Comparison of ENCODE assay signal across 24 cellular contexts in the genomic region with DNA sequence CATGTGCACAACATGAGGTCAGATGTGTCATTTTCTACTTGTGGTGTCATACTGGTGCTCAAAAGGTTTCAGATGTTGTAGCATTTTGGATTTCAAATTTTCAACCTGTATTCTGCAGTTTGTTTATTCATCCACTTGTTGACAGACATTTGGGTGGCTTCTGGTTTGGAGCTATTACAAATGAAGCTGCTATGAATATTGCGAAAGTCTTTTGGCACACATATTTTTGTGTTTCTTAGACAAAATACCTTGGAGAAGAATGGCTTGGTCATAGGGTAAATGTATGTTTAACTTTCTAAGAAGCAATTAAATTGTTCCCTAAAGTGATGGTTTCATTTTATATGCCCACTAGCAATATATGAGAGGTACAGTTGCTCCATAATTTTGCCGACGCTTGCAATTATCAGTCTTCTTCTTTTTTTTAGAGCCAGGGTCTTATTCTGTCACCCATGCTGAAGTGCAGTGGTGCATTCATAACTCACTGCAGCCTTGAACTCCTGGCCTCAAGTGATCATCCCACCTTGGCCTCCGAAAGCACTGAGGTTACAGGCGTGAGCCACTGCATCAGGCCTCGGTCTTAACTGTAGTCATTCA.
DNase-seq lines count a peak whose midpoint lies in the region; ATAC-seq, FAIRE-seq and TF ChIP-seq lines count a peak whose summit lies in the region.
"Had no signal": no experiment of that assay in that cellular context is flagged by ENCODE, and none has a peak within 500 bp of the region (broad histone marks: within the 10 kb centered on the region; RNA-seq: fewer than 3 reads in every experiment).

No MANE protein-coding gene starts in this region.

- H3K27me3 ChIP-seq in IMR-90 (ENCODE audit: control insufficient read depth, insufficient read depth, low read length), result no peaks in the 10 kb centered on the region
- H3K27me3 ChIP-seq in K562 (ENCODE audit: control insufficient read depth in 2 of 2, insufficient read depth in 2 of 2, low read length in 2 of 2), result no peaks in the 10 kb centered on the region; a peak in 2 of 5 replicates
- H3K27me3 ChIP-seq: SJSA1 had no signal

- H4K5ac ChIP-seq in IMR-90 (ENCODE audit: low read depth, low read length), result no peak overlapping the region

- H3K27ac ChIP-seq in IMR-90 (ENCODE audit: insufficient read depth, low read length), result no peak overlapping the region
- no peak overlapping the region for H3K27ac ChIP-seq in K562 (ENCODE audit: extremely low read depth, low read depth, low read length)
- H3K27ac ChIP-seq: C4-2B, HL-60, SJSA1 had no signal

- ATAC-seq in IMR-90 (ENCODE audit: low read depth) (no peak), K562 (no peak), GM19395 (IDR thresholded peaks at IDR 0.05; ENCODE audit: unreplicated experiment) (no peak)
- ATAC-seq: CD8-positive, alpha-beta T cell had no signal

- H3K36me3 ChIP-seq in IMR-90 (ENCODE audit: control insufficient read depth, insufficient read depth, low read length) (no peaks in the 10 kb centered on the region), K562 (ENCODE audit: control insufficient read depth, insufficient read depth, low read length) (no peaks in the 10 kb centered on the region)
- H3K36me3 ChIP-seq: MG63, SJSA1 had no signal

- no peaks in the 10 kb centered on the region for H3K4me1 Mint-ChIP-seq in activated CD4-positive, alpha-beta T cell treated with anti-CD3 and anti-CD28 coated beads, Interleukin-2, amount 10 ng/mL, durations not matched to agents 7 days and 5 days
- H3K4me1 Mint-ChIP-seq: B cell had no signal

- TF ChIP-seq RAD21 in IMR-90 (IDR thresholded peaks at IDR 0.05; ENCODE audit: low read length), result no peak
- no peak for TF ChIP-seq RAD21 in K562 (CRISPR knock-in tag; conservative IDR thresholded peaks at IDR 0.05 in 1 of 2, IDR thresholded peaks at IDR 0.05 in 1 of 2)

- no peak overlapping the region for H4K8ac ChIP-seq in IMR-90 (ENCODE audit: low read depth in 2 of 2, low read length in 2 of 2)

- H3K4me2 ChIP-seq in IMR-90 (ENCODE audit: low read depth, low read length), result no peak overlapping the region
- no peak overlapping the region for H3K4me2 ChIP-seq in K562 (ENCODE audit: insufficient read depth, low read length)

- no peak overlapping the region for H4K91ac ChIP-seq in IMR-90 (ENCODE audit: insufficient read depth, low read depth, low read length)

- no peak overlapping the region for H3K18ac ChIP-seq in IMR-90 (ENCODE audit: low read depth, low read length)

- no peak overlapping the region for H3K23ac ChIP-seq in IMR-90 (ENCODE audit: low read depth, low read length)

- intact Hi-C loops in IMR-90 (cut with micrococcal nuclease) (no loop called here), K562 (cut with micrococcal nuclease) (no loop called here)

- no peaks in the 10 kb centered on the region for H3K79me2 ChIP-seq in K562 (ENCODE audit: control insufficient read depth, insufficient read depth, low read length)

- H4K20me1 ChIP-seq in IMR-90 (ENCODE audit: insufficient read depth, low read length) (no peaks in the 10 kb centered on the region), K562 (replicated peaks; ENCODE audit: control insufficient read depth, insufficient read depth, low read length) (no peaks in the 10 kb centered on the region)

- peaks cover 2% of the 10 kb centered on the region; the same call in 1 of the 2 replicates for H3K9me3 ChIP-seq in IMR-90 (ENCODE audit: control insufficient read depth, insufficient read depth, low read length)
- H3K9me3 ChIP-seq in K562 (replicated peaks; ENCODE audit: control insufficient read depth, insufficient read depth, low read depth, low read length), result no peaks in the 10 kb centered on the region
- H3K9me3 ChIP-seq: MG63, SJSA1 had no signal

- no peak overlapping the region for H3K56ac ChIP-seq in IMR-90 (ENCODE audit: extremely low read depth, insufficient read depth, low read length)

- TF ChIP-seq CTCF in IMR-90 (conservative IDR thresholded peaks at IDR 0.05; ENCODE audit: low read depth, low read length), result no peak
- TF ChIP-seq CTCF in K562 (IDR thresholded peaks at IDR 0.05 in 2 of 3, conservative IDR thresholded peaks at IDR 0.05 in 1 of 3; ENCODE audit: insufficient read depth in 2 of 3, low read depth in 1 of 3, low read length in 3 of 3), result no peak
- no peak for TF ChIP-seq CTCF in fibroblast of mammary gland (conservative IDR thresholded peaks at IDR 0.05; ENCODE audit: control insufficient read depth, insufficient read depth, low read depth, low read length)

- no peak overlapping the region for H2BK120ac ChIP-seq in IMR-90 (ENCODE audit: low read depth, low read length)

- in situ Hi-C loops in IMR-90 (cut with MboI; ENCODE audit: low sequenced_read_pairs), result no loop called here
- in situ Hi-C loops in K562 (cut with MboI), result no loop called here

- H3K27ac Mint-ChIP-seq in activated CD4-positive, alpha-beta T cell treated with anti-CD3 and anti-CD28 coated beads, Interleukin-2, amount 10 ng/mL, durations not matched to agents 7 days and 5 days, result no peak overlapping the region
- H3K27ac Mint-ChIP-seq: B cell; CD8-positive, alpha-beta T cell had no signal

- H2AK5ac ChIP-seq in IMR-90 (ENCODE audit: low read depth, low read length), result no peak overlapping the region

- H3K4me1 ChIP-seq in IMR-90 (ENCODE audit: control insufficient read depth, insufficient read depth, low read length) (no peaks in the 10 kb centered on the region), K562 (replicated peaks in 1 of 2; ENCODE audit: control insufficient read depth in 2 of 2, insufficient read depth in 2 of 2, low read length in 2 of 2) (no peaks in the 10 kb centered on the region; a peak in 1 of 5 replicates)
- H3K4me1 ChIP-seq: SJSA1 had no signal

- H3K79me1 ChIP-seq in IMR-90 (ENCODE audit: low read depth in 1 of 2, low read length in 2 of 2), result no peaks in the 10 kb centered on the region

- no peak for TF ChIP-seq EP300 in K562 (IDR thresholded peaks at IDR 0.05; ENCODE audit: low read length)

- POLR2A ChIA-PET in IMR-90 (lab: Charles Lee; ENCODE audit: unreplicated experiment) (no interaction called here), K562 (lab: Yijun Ruan, JAX) (interaction anchor here (0.9 kb wide), 1 partner anchor 13 kb away, joined by 3 read pairs; no protein-coding TSS in a partner anchor)
- POLR2A ChIA-PET in activated CD4-positive, alpha-beta T cell treated with anti-CD3 and anti-CD28 coated beads, Interleukin-2, amount 10 ng/mL, durations not matched to agents 7 days and 5 days (lab: Charles Lee), result no interaction called here

- H3K9ac ChIP-seq in IMR-90 (ENCODE audit: low read depth, low read length) (no peak overlapping the region), K562 (ENCODE audit: insufficient read depth in 1 of 2, low read depth in 2 of 2, low read length in 2 of 2) (no peak overlapping the region)

- H2BK20ac ChIP-seq in IMR-90 (ENCODE audit: low read depth, low read length), result no peak overlapping the region

- DNase-seq in IMR-90 (no peak), K562 (ENCODE audit: extremely low read depth in 1 of 4, low spot score in 3 of 4) (no peak), fibroblast of mammary gland (ENCODE audit: low read depth) (peak; percentile 30), SKM-1 (lab: John Stamatoyannopoulos, UW; ENCODE audit: unreplicated experiment) (no peak), NCI-H2196 treated with DMSO at 0.1 percent for 48 hours (lab: John Stamatoyannopoulos, UW; ENCODE audit: unreplicated experiment) (no peak)
- DNase-seq in activated CD4-positive, alpha-beta T cell treated with anti-CD3 and anti-CD28 coated beads, Interleukin-2, amount 10 ng/mL, durations not matched to agents 7 days and 5 days, result no peak
- DNase-seq: CD8-positive, alpha-beta T cell; DMS 273 treated with DMSO at 0.1 percent for 48 hours; DMS79; EL; GF-D8; Kasumi-1; MG63; NCI-H2029; NCI-H526 treated with DMSO at 0.1 percent for 48 hours; Right ventricle myocardium superior; RPMI8226 had no signal

- no peak overlapping the region for H2BK5ac ChIP-seq in IMR-90 (ENCODE audit: low read depth, low read length, poor library complexity, severe bottlenecking)

- no CpG with 5 or more reads among the region's 6 CpGs for WGBS in IMR-90 (ENCODE audit: extremely low coverage in 2 of 2, insufficient read length in 1 of 2), 2 experiments
- WGBS in K562 (ENCODE audit: insufficient coverage, low coverage, missing lambda C conversion rate), result 24% methylated on average over 6 of the region's 6 CpGs

- no peak for FAIRE-seq in K562 (lab: Jason Lieb, UNC)
- FAIRE-seq: GM12891, H54 had no signal

- H2BK15ac ChIP-seq in IMR-90 (ENCODE audit: low read depth, low read length), result no peak overlapping the region

- no peaks in the 10 kb centered on the region for H3K9me3 Mint-ChIP-seq in activated CD4-positive, alpha-beta T cell treated with anti-CD3 and anti-CD28 coated beads, Interleukin-2, amount 10 ng/mL, durations not matched to agents 7 days and 5 days
- H3K9me3 Mint-ChIP-seq: CD8-positive, alpha-beta T cell had no signal

- H2AK9ac ChIP-seq in IMR-90 (replicated peaks; ENCODE audit: low read depth, low read length, poor library complexity), result no peak overlapping the region

- CTCF ChIA-PET in IMR-90 (lab: Yijun Ruan, JAX), result no interaction called here
- CTCF ChIA-PET in K562 (lab: Yijun Ruan, JAX; ENCODE audit: low intra/inter-chr PET ratio), result no interaction called here
- CTCF ChIA-PET in activated CD4-positive, alpha-beta T cell treated with anti-CD3 and anti-CD28 coated beads, Interleukin-2, amount 10 ng/mL, durations not matched to agents 7 days and 5 days (lab: Charles Lee), result no interaction called here

- TF ChIP-seq POLR2A in IMR-90 (IDR thresholded peaks at IDR 0.05; ENCODE audit: low read depth, low read length) (no peak), K562 (conservative IDR thresholded peaks at IDR 0.05) (no peak)

- no peak overlapping the region for H3K4ac ChIP-seq in IMR-90 (ENCODE audit: low read depth, low read length)

- no peaks in the 10 kb centered on the region for H3K27me3 Mint-ChIP-seq in activated CD4-positive, alpha-beta T cell treated with anti-CD3 and anti-CD28 coated beads, Interleukin-2, amount 10 ng/mL, durations not matched to agents 7 days and 5 days

- no peak overlapping the region for H3K4me3 Mint-ChIP-seq in activated CD4-positive, alpha-beta T cell treated with anti-CD3 and anti-CD28 coated beads, Interleukin-2, amount 10 ng/mL, durations not matched to agents 7 days and 5 days
- H3K4me3 Mint-ChIP-seq: B cell; CD8-positive, alpha-beta T cell had no signal

- no peak overlapping the region for H2AFZ ChIP-seq in IMR-90 (replicated peaks; ENCODE audit: low read length, poor library complexity)
- no peak overlapping the region for H2AFZ ChIP-seq in K562 (ENCODE audit: low read depth, low read length)

- dilution Hi-C loops in IMR-90 (cut with HindIII; ENCODE audit: low sequenced_read_pairs, unreplicated experiment), result no loop called here

- no peak overlapping the region for H3K14ac ChIP-seq in IMR-90 (replicated peaks; ENCODE audit: low read depth, low read length)

- H3K4me3 ChIP-seq in IMR-90 (ENCODE audit: insufficient read depth, low read depth, low read length) (no peak overlapping the region), K562 (no peak overlapping the region), fibroblast of mammary gland (ENCODE audit: control insufficient read depth, low read depth, low read length) (no peak overlapping the region)
- H3K4me3 ChIP-seq: MG63, SJSA1 had no signal

- no peaks in the 10 kb centered on the region for H3K36me3 Mint-ChIP-seq in activated CD4-positive, alpha-beta T cell treated with anti-CD3 and anti-CD28 coated beads, Interleukin-2, amount 10 ng/mL, durations not matched to agents 7 days and 5 days (ENCODE audit: low read depth)
- H3K36me3 Mint-ChIP-seq: CD8-positive, alpha-beta T cell had no signal

- no TSS peak for BruUV-seq in IMR-90 (replicated peaks; lab: Mats Ljungman, UMichigan)
- no TSS peak for BruUV-seq in K562 (replicated peaks; lab: Mats Ljungman, UMichigan)

- no peaks in the 10 kb centered on the region for H3K9me1 ChIP-seq in IMR-90 (ENCODE audit: insufficient read depth, low read length)
- H3K9me1 ChIP-seq in K562 (ENCODE audit: control insufficient read depth, insufficient read depth, low read length), result no peaks in the 10 kb centered on the region
